1 cellular context compared by ENCODE assay signal in genomic region chr10:78997635-78998618, GRCh38.
TF ChIP-seq lines count a peak whose summit lies in the region.

No MANE protein-coding gene starts in this region.

TF ChIP-seq in HepG2, 621 proteins besides CTCF, POLR2A, EP300 and RAD21 (continued from another document):
- TF ChIP-seq PATZ1 (CRISPR knock-in tag; IDR thresholded peaks at IDR 0.05) (peak; percentile 56; the same call in 1 of the 2 replicates), ZNF24 (IDR thresholded peaks at IDR 0.05) (no peak), TCF12 (IDR thresholded peaks at IDR 0.05) (no peak), TCF12 (CRISPR knock-in tag; IDR thresholded peaks at IDR 0.05) (no peak), ELF4 (CRISPR knock-in tag; IDR thresholded peaks at IDR 0.05; ENCODE audit: borderline replicate concordance) (no peak), THAP11 (CRISPR knock-in tag; IDR thresholded peaks at IDR 0.05) (peak; percentile 67), TFDP2 (CRISPR knock-in tag; IDR thresholded peaks at IDR 0.05) (0 out of 2 replicates have a peak, but pooled peaks have one; percentile 41), RXRA (CRISPR knock-in tag; IDR thresholded peaks at IDR 0.05) (peak; percentile 27; the same call in 1 of the 2 replicates), ARID3A (IDR thresholded peaks at IDR 0.05; ENCODE audit: low read depth, low read length) (no peak), FOXK1 (CRISPR knock-in tag; IDR thresholded peaks at IDR 0.05; ENCODE audit: borderline replicate concordance, low read depth) (peak; percentile 45; the same call in 1 of the 2 replicates), GATAD1 (CRISPR knock-in tag; IDR thresholded peaks at IDR 0.05) (0 out of 2 replicates have a peak, but pooled peaks have one; percentile 24), DNMT3B (CRISPR knock-in tag; conservative IDR thresholded peaks at IDR 0.05) (0 out of 2 replicates have a peak, but pooled peaks have one; percentile 20), TFE3 (CRISPR knock-in tag; IDR thresholded peaks at IDR 0.05) (0 out of 2 replicates have a peak, but pooled peaks have one; percentile 45), CEBPB (IDR thresholded peaks at IDR 0.05; ENCODE audit: borderline replicate concordance, low read depth, low read length) (peak; percentile 87), FOXO1 (CRISPR knock-in tag; IDR thresholded peaks at IDR 0.05) (peak; percentile 69), PCBP2 (optimal IDR thresholded peaks at IDR 0.05; ENCODE audit: low read depth, low read length, poor library complexity, severe bottlenecking) (no peak), RERE (CRISPR knock-in tag; IDR thresholded peaks at IDR 0.05; ENCODE audit: low read depth) (0 out of 2 replicates have a peak, but pooled peaks have one; percentile 23), PHF8 (CRISPR knock-in tag; IDR thresholded peaks at IDR 0.05) (0 out of 2 replicates have a peak, but pooled peaks have one; percentile 28), KLF12 (CRISPR knock-in tag; IDR thresholded peaks at IDR 0.05; ENCODE audit: borderline replicate concordance) (no peak), ZGPAT (CRISPR knock-in tag; IDR thresholded peaks at IDR 0.05) (peak; percentile 42; the same call in 1 of the 2 replicates), PRPF4 (IDR thresholded peaks at IDR 0.05; ENCODE audit: low read depth, low read length, poor library complexity, severe bottlenecking) (no peak), MIER3 (CRISPR knock-in tag; IDR thresholded peaks at IDR 0.05; ENCODE audit: borderline replicate concordance) (0 out of 2 replicates have a peak, but pooled peaks have one; percentile 33)
